Comparison of ENCODE assay signal across 37 cellular contexts in genomic region chr3:159221335-159221734, GRCh38.
"Had no signal": no experiment of that assay in that cellular context is flagged by ENCODE, and none has a peak within 500 bp of the region (broad histone marks: within the 10 kb centered on the region; RNA-seq: fewer than 3 reads in every experiment).

No MANE protein-coding gene starts in this region.

- H3K4me3 Mint-ChIP-seq: activated naive CD4-positive, alpha-beta T cell treated with anti-CD3 and anti-CD28 coated beads for 36 hours; activated naive CD4-positive, alpha-beta T cell treated with anti-CD3 and anti-CD28 coated beads, Interleukin-2, amount 10 ng/mL, durations not matched to agents 7 days and 5 days; activated naive CD4-positive, alpha-beta T cell treated with anti-CD3 and anti-CD28 coated beads, Interleukin-2, amount 50 U/mL, for 24 hours; activated naive CD8-positive, alpha-beta T cell; activated naive CD8-positive, alpha-beta T cell treated with anti-CD3 and anti-CD28 coated beads for 36 hours; activated naive CD8-positive, alpha-beta T cell treated with anti-CD3 and anti-CD28 coated beads, Interleukin-2, amount 10 ng/mL, durations not matched to agents 7 days and 5 days; activated naive CD8-positive, alpha-beta T cell treated with anti-CD3 and anti-CD28 coated beads, Interleukin-2, amount 50 U/mL, for 24 hours; activated T-cell treated with anti-CD3 and anti-CD28 coated beads, Interleukin-2, amount 50 U/mL, for 24 hours; activated T-cell treated with anti-CD3 and anti-CD28 coated beads, Interleukin-2, amount 50 U/mL, for 4 hours; activated T-cell treated with anti-CD3 and anti-CD28 coated beads, Interleukin-2, amount 50 U/mL, for 72 hours; activated T-helper 1 cell treated with anti-CD3 and anti-CD28 coated beads, Interleukin-12 subunit alpha, Interleukin-12 subunit beta, Interleukin-2, Interleukin-4 antibody, amounts not matched to agents 30 ng/mL and 10 ng/mL and 1 ng/mL, durations not matched to agents 14 hours and 24 hours and 36 hours; activated T-helper 17 cell treated with anti-CD3 and anti-CD28 coated beads, Interleukin-2, amount 50 U/mL, for 72 hours; brain; central memory CD8-positive, alpha-beta T cell had no signal

- H3K27ac Mint-ChIP-seq: activated naive CD4-positive, alpha-beta T cell treated with anti-CD3 and anti-CD28 coated beads for 36 hours; activated naive CD4-positive, alpha-beta T cell treated with anti-CD3 and anti-CD28 coated beads, Interleukin-2, amount 10 ng/mL, durations not matched to agents 7 days and 5 days; activated naive CD4-positive, alpha-beta T cell treated with anti-CD3 and anti-CD28 coated beads, Interleukin-2, amount 50 U/mL, for 24 hours; activated naive CD4-positive, alpha-beta T cell treated with anti-CD3 and anti-CD28 coated beads, Interleukin-2, amount 50 U/mL, for 72 hours; activated naive CD8-positive, alpha-beta T cell; activated naive CD8-positive, alpha-beta T cell treated with anti-CD3 and anti-CD28 coated beads for 36 hours; activated naive CD8-positive, alpha-beta T cell treated with anti-CD3 and anti-CD28 coated beads, Interleukin-2, amount 10 ng/mL, durations not matched to agents 7 days and 5 days; activated naive CD8-positive, alpha-beta T cell treated with anti-CD3 and anti-CD28 coated beads, Interleukin-2, amount 50 U/mL, for 24 hours; activated T-cell treated with anti-CD3 and anti-CD28 coated beads, Interleukin-2, amount 50 U/mL, for 24 hours; activated T-cell treated with anti-CD3 and anti-CD28 coated beads, Interleukin-2, amount 50 U/mL, for 72 hours; activated T-helper 1 cell treated with anti-CD3 and anti-CD28 coated beads, Interleukin-12 subunit alpha, Interleukin-12 subunit beta, Interleukin-2, Interleukin-4 antibody, amounts not matched to agents 30 ng/mL and 10 ng/mL and 1 ng/mL, durations not matched to agents 14 hours and 24 hours and 36 hours; activated T-helper 17 cell treated with anti-CD3 and anti-CD28 coated beads, Interleukin-2, amount 50 U/mL, for 72 hours; activated T-helper 2 cell treated with anti-CD3 and anti-CD28 coated beads, Interferon-gamma antibody, Interleukin-2, Interleukin-4, amounts not matched to agents 10 μg/mL and 5 μg/mL and 100 μg/mL, durations not matched to agents 14 hours and 24 hours and 36 hours; brain had no signal

- H3K9me3 ChIP-seq: adrenal gland, ascending aorta, body of pancreas, breast epithelium had no signal

- DNase-seq: activated effector memory CD4-positive, alpha-beta T cell treated with anti-CD3 and anti-CD28 coated beads, Interleukin-2, amount 50 U/mL, for 16 hours; activated effector memory CD4-positive, alpha-beta T cell treated with Interleukin-2 at 50 U/mL for 16 hours; activated gamma-delta T cell; activated gamma-delta T cell treated with Interleukin-2 at 50 U/mL for 16 hours; activated naive CD4-positive, alpha-beta T cell; activated naive CD4-positive, alpha-beta T cell treated with anti-CD3 and anti-CD28 coated beads for 36 hours; activated naive CD4-positive, alpha-beta T cell treated with anti-CD3 and anti-CD28 coated beads, Interleukin-2, amount 10 ng/mL, durations not matched to agents 7 days and 5 days; activated naive CD4-positive, alpha-beta T cell treated with anti-CD3 and anti-CD28 coated beads, Interleukin-2, amount 50 U/mL, for 16 hours; activated naive CD4-positive, alpha-beta T cell treated with Interleukin-2 at 50 U/mL for 16 hours; activated naive CD8-positive, alpha-beta T cell treated with anti-CD3 and anti-CD28 coated beads for 36 hours; activated naive CD8-positive, alpha-beta T cell treated with anti-CD3 and anti-CD28 coated beads, Interleukin-2, amount 10 ng/mL, durations not matched to agents 7 days and 5 days; activated naive CD8-positive, alpha-beta T cell treated with anti-CD3 and anti-CD28 coated beads, Interleukin-2, amount 50 U/mL, for 24 hours; activated T-cell treated with anti-CD3 and anti-CD28 coated beads, Interleukin-2, amount 50 U/mL, for 24 hours; activated T-cell treated with anti-CD3 and anti-CD28 coated beads, Interleukin-2, amount 50 U/mL, for 4 hours; activated T-cell treated with anti-CD3 and anti-CD28 coated beads, Interleukin-2, amount 50 U/mL, for 48 hours; activated T-cell treated with anti-CD3 and anti-CD28 coated beads, Interleukin-2, amount 50 U/mL, for 72 hours; adrenal gland; amniotic stem cell; amygdala; anterior cingulate cortex; aorta; body of pancreas; brain microvascular endothelial cell; caudate nucleus; central memory CD4-positive, alpha-beta T cell; cerebellar nuclear complex had no signal

- H3K27me3 Mint-ChIP-seq: activated naive CD4-positive, alpha-beta T cell treated with anti-CD3 and anti-CD28 coated beads, Interleukin-2, amount 10 ng/mL, durations not matched to agents 7 days and 5 days; activated naive CD8-positive, alpha-beta T cell treated with anti-CD3 and anti-CD28 coated beads for 36 hours; activated naive CD8-positive, alpha-beta T cell treated with anti-CD3 and anti-CD28 coated beads, Interleukin-2, amount 10 ng/mL, durations not matched to agents 7 days and 5 days; activated T-cell treated with anti-CD3 and anti-CD28 coated beads, Interleukin-2, amount 50 U/mL, for 24 hours; brain; central memory CD8-positive, alpha-beta T cell had no signal

- H3K36me3 Mint-ChIP-seq: activated naive CD4-positive, alpha-beta T cell treated with anti-CD3 and anti-CD28 coated beads, Interleukin-2, amount 10 ng/mL, durations not matched to agents 7 days and 5 days; activated naive CD4-positive, alpha-beta T cell treated with anti-CD3 and anti-CD28 coated beads, Interleukin-2, amount 50 U/mL, for 24 hours; activated naive CD8-positive, alpha-beta T cell; activated naive CD8-positive, alpha-beta T cell treated with anti-CD3 and anti-CD28 coated beads for 36 hours; activated naive CD8-positive, alpha-beta T cell treated with anti-CD3 and anti-CD28 coated beads, Interleukin-2, amount 10 ng/mL, durations not matched to agents 7 days and 5 days; brain had no signal

- H3K4me3 ChIP-seq: adrenal gland, ascending aorta, body of pancreas, breast epithelium, cardiac muscle cell had no signal

- H3K4me1 Mint-ChIP-seq: activated naive CD4-positive, alpha-beta T cell treated with anti-CD3 and anti-CD28 coated beads, Interleukin-2, amount 10 ng/mL, durations not matched to agents 7 days and 5 days; activated naive CD4-positive, alpha-beta T cell treated with anti-CD3 and anti-CD28 coated beads, Interleukin-2, amount 50 U/mL, for 24 hours; activated naive CD8-positive, alpha-beta T cell treated with anti-CD3 and anti-CD28 coated beads for 36 hours; activated naive CD8-positive, alpha-beta T cell treated with anti-CD3 and anti-CD28 coated beads, Interleukin-2, amount 10 ng/mL, durations not matched to agents 7 days and 5 days; activated naive CD8-positive, alpha-beta T cell treated with anti-CD3 and anti-CD28 coated beads, Interleukin-2, amount 50 U/mL, for 24 hours; activated T-helper 17 cell treated with anti-CD3 and anti-CD28 coated beads, Interleukin-2, amount 50 U/mL, for 72 hours; brain; central memory CD8-positive, alpha-beta T cell had no signal

- H3K27me3 ChIP-seq: adrenal gland, ascending aorta, body of pancreas, brain microvascular endothelial cell, breast epithelium, cardiac muscle cell had no signal

- ATAC-seq: activated naive CD4-positive, alpha-beta T cell treated with anti-CD3 and anti-CD28 coated beads, Interleukin-2, amount 50 U/mL, for 72 hours; activated naive CD8-positive, alpha-beta T cell treated with anti-CD3 and anti-CD28 coated beads, Interleukin-2, amount 50 U/mL, for 24 hours; activated T-cell treated with anti-CD3 and anti-CD28 coated beads, Interleukin-2, amount 50 U/mL, for 4 hours; activated T-cell treated with anti-CD3 and anti-CD28 coated beads, Interleukin-2, amount 50 U/mL, for 72 hours; activated T-helper 17 cell treated with anti-CD3 and anti-CD28 coated beads, Interleukin-2, amount 50 U/mL, for 72 hours; body of pancreas had no signal

- H3K36me3 ChIP-seq: adrenal gland, ascending aorta, brain microvascular endothelial cell, breast epithelium, cardiac muscle cell had no signal

- H3K27ac ChIP-seq: adrenal gland, ascending aorta, body of pancreas, brain microvascular endothelial cell, breast epithelium, cardiac muscle cell had no signal

- H3K9me3 Mint-ChIP-seq: activated naive CD4-positive, alpha-beta T cell treated with anti-CD3 and anti-CD28 coated beads for 36 hours; activated naive CD4-positive, alpha-beta T cell treated with anti-CD3 and anti-CD28 coated beads, Interleukin-2, amount 10 ng/mL, durations not matched to agents 7 days and 5 days; activated naive CD4-positive, alpha-beta T cell treated with anti-CD3 and anti-CD28 coated beads, Interleukin-2, amount 50 U/mL, for 24 hours; activated naive CD4-positive, alpha-beta T cell treated with anti-CD3 and anti-CD28 coated beads, Interleukin-2, amount 50 U/mL, for 72 hours; activated naive CD8-positive, alpha-beta T cell treated with anti-CD3 and anti-CD28 coated beads for 36 hours; activated naive CD8-positive, alpha-beta T cell treated with anti-CD3 and anti-CD28 coated beads, Interleukin-2, amount 10 ng/mL, durations not matched to agents 7 days and 5 days; activated naive CD8-positive, alpha-beta T cell treated with anti-CD3 and anti-CD28 coated beads, Interleukin-2, amount 50 U/mL, for 24 hours; activated T-cell treated with anti-CD3 and anti-CD28 coated beads, Interleukin-2, amount 50 U/mL, for 24 hours; activated T-cell treated with anti-CD3 and anti-CD28 coated beads, Interleukin-2, amount 50 U/mL, for 4 hours; activated T-cell treated with anti-CD3 and anti-CD28 coated beads, Interleukin-2, amount 50 U/mL, for 72 hours; activated T-helper 1 cell treated with anti-CD3 and anti-CD28 coated beads, Interleukin-12 subunit alpha, Interleukin-12 subunit beta, Interleukin-2, Interleukin-4 antibody, amounts not matched to agents 30 ng/mL and 10 ng/mL and 1 ng/mL, durations not matched to agents 14 hours and 24 hours and 36 hours; activated T-helper 17 cell treated with anti-CD3 and anti-CD28 coated beads, Interleukin-2, amount 50 U/mL, for 72 hours; activated T-helper 2 cell treated with anti-CD3 and anti-CD28 coated beads, Interferon-gamma antibody, Interleukin-2, Interleukin-4, amounts not matched to agents 10 μg/mL and 5 μg/mL and 100 μg/mL, durations not matched to agents 14 hours and 24 hours and 36 hours; brain had no signal
